8 cellular contexts compared by ENCODE assay signal in genomic region chr20:3117839-3118379, GRCh38. TPM values are rescaled to one million over a fixed set of nuclear protein-coding genes. Genes with fewer than 3 reads are reported as not detected.
A peak's percentile ranks its signal among the peaks of the same experiment; 100 is the strongest.
DNase-seq lines count a peak whose midpoint lies in the region; ATAC-seq, FAIRE-seq and TF ChIP-seq lines count a peak whose summit lies in the region.
"Not testable (repeated sequence)": the region's sequence is repeated elsewhere in the genome, so short reads cannot be mapped to it uniquely, and the experiment has no call there.

No MANE protein-coding gene starts in this region.

- H3K9me3 ChIP-seq in GM12878 (replicated peaks; ENCODE audit: control insufficient read depth, insufficient read depth, low read length) = not testable (repeated sequence)

- not testable (repeated sequence) for H3K4me3 Mint-ChIP-seq in activated B cell treated with CpG ODN at 0.5 μM for 24 hours

- CTCF ChIA-PET in activated B cell treated with CpG ODN at 0.5 μM for 24 hours (lab: Charles Lee) = interaction anchor here (1.5 to 1.9 kb wide), 2 partner anchors 36 to 198 kb away, joined by 3 to 6 read pairs; no protein-coding TSS in a partner anchor
- CTCF ChIA-PET in GM12878 (lab: Yijun Ruan, JAX) = interaction anchor here (0.7 to 2.2 kb wide), 4 partner anchors 64 to 198 kb away, joined by 3 to 12 read pairs (median 6); no protein-coding TSS in a partner anchor

- H3K27ac ChIP-seq in GM12878 (ENCODE audit: control insufficient read depth, insufficient read depth) = not testable (repeated sequence)

- not testable (repeated sequence) for TF ChIP-seq POLR2A in GM12878 (IDR thresholded peaks at IDR 0.05; ENCODE audit: low read depth, low read length)

- not testable (repeated sequence) for H3K27me3 ChIP-seq in GM12878 (replicated peaks in 1 of 2; ENCODE audit: control insufficient read depth in 2 of 2, insufficient read depth in 2 of 2, low read length in 1 of 2)

- POLR2A ChIA-PET in activated B cell treated with CpG ODN at 0.5 μM for 24 hours (lab: Charles Lee) = interaction anchor here (0.6 kb wide), 1 partner anchor 269 kb away, joined by 3 read pairs; no protein-coding TSS in a partner anchor
- POLR2A ChIA-PET in GM12878 (lab: Charles Lee) = interaction anchor here (0.6 kb wide), 1 partner anchor 104 kb away, joined by 8 read pairs; no protein-coding TSS in a partner anchor

- not testable (repeated sequence) for H3K9me3 Mint-ChIP-seq in activated B cell treated with CpG ODN at 0.5 μM for 24 hours

- TF ChIP-seq EP300 in GM12878 (IDR thresholded peaks at IDR 0.05; ENCODE audit: borderline replicate concordance in 1 of 2, control insufficient read depth in 1 of 2, low read depth in 2 of 2, low read length in 2 of 2) = not testable (repeated sequence)

- peaks cover 42% of the 10 kb centered on the region for H3K36me3 Mint-ChIP-seq in activated B cell treated with CpG ODN at 0.5 μM for 24 hours (ENCODE audit: low read depth)

- H2AFZ ChIP-seq in GM12878 (ENCODE audit: control insufficient read depth, low read depth, low read length) = not testable (repeated sequence)

- H3K4me1 ChIP-seq in GM12878 (ENCODE audit: control insufficient read depth, insufficient read depth, low read length) = not testable (repeated sequence)

- H3K4me1 Mint-ChIP-seq in activated B cell treated with CpG ODN at 0.5 μM for 24 hours = not testable (repeated sequence)

- not testable (repeated sequence) for H3K27me3 Mint-ChIP-seq in activated B cell treated with CpG ODN at 0.5 μM for 24 hours

- in situ Hi-C loops in GM12878 (cut with MboI) = not testable (repeated sequence)

- WGBS in GM12878 (ENCODE audit: insufficient coverage, insufficient replicate concordance, low lambda C conversion rate, missing lambda C conversion rate) = 48% methylated on average over 14 of the region's 14 CpGs

- intact Hi-C loops in activated B cell treated with CpG ODN at 0.5 μM for 24 hours (cut with micrococcal nuclease) (loop anchor here (5.0 kb wide), 1 partner anchor 39 kb away; the partner anchor contains the start of genes FASTKD5 and UBOX5), GM12878 (cut with micrococcal nuclease; ENCODE audit: unreplicated experiment) (loop anchor here (5.0 kb wide), 1 partner anchor 199 kb away; no protein-coding TSS in a partner anchor)

- peak; percentile 33 for TF ChIP-seq CTCF in GM20000 (IDR thresholded peaks at IDR 0.05; ENCODE audit: extremely low read depth, missing control alignments)
- not testable (repeated sequence) for TF ChIP-seq CTCF in activated B cell treated with CpG ODN at 0.5 μM for 24 hours (IDR thresholded peaks at IDR 0.05)
- TF ChIP-seq CTCF in GM12878 (IDR thresholded peaks at IDR 0.05 in 2 of 3, conservative IDR thresholded peaks at IDR 0.05 in 1 of 3; ENCODE audit: control insufficient read depth in 2 of 3, extremely low read depth in 1 of 3, insufficient read depth in 1 of 3, low read depth in 3 of 3, low read length in 3 of 3) = peak; percentile 31 to 79 (median 65)

- not testable (repeated sequence) for H3K36me3 ChIP-seq in GM12878 (ENCODE audit: control insufficient read depth in 2 of 2, insufficient read depth in 2 of 2, low read length in 1 of 2)

- BruUV-seq in GM12878 (replicated peaks; lab: Mats Ljungman, UMichigan) = not testable (repeated sequence)

- not testable (repeated sequence) for H3K4me3 ChIP-seq in GM12878

- ATAC-seq in activated B cell treated with CpG ODN at 0.5 μM for 24 hours (ENCODE audit: low read depth) (peak; percentile 67), GM12878 (peak; percentile 93)

- not testable (repeated sequence) for H4K20me1 ChIP-seq in GM12878 (ENCODE audit: control insufficient read depth, insufficient read depth)

- H3K4me2 ChIP-seq in GM12878 (ENCODE audit: control insufficient read depth, insufficient read depth) = 0 out of 2 replicates have a peak overlapping the region, but pooled peaks have one; percentile 22

- peak; percentile 35 for FAIRE-seq in GM12878 (lab: Jason Lieb, UNC)

- SMC1A ChIA-PET in GM12878 (lab: Charles Lee; ENCODE audit: uncharacterized antibody, unreplicated experiment) = interaction anchor here (1.1 kb wide), 1 partner anchor 199 kb away, joined by 3 read pairs; no protein-coding TSS in a partner anchor

- DNase-seq in Ammon's horn (ENCODE audit: low spot score) (peak; percentile 88), NCI-H226 (peak; percentile 26), GM12878 (ENCODE audit: low read depth, low spot score) (peak; percentile 9), globus pallidus (ENCODE audit: low spot score) (peak; percentile 66), myocyte (ENCODE audit: low read depth) (peak; percentile 59)
- DNase-seq in GM20000 (ENCODE audit: low spot score); activated B cell treated with CpG ODN at 0.5 μM for 24 hours: not testable (repeated sequence)
- DNase-seq in stimulated activated CD4-positive, alpha-beta T cell treated with anti-CD3 and anti-CD28 coated beads, Interleukin-4, amount 100 ng/mL, for 24 hours = peak; percentile 55

- not testable (repeated sequence) for H3K27ac Mint-ChIP-seq in activated B cell treated with CpG ODN at 0.5 μM for 24 hours

- not testable (repeated sequence) for TF ChIP-seq RAD21 in GM12878 (IDR thresholded peaks at IDR 0.05; ENCODE audit: insufficient read depth, low read depth, low read length)

- not testable (repeated sequence) for H3K9ac ChIP-seq in GM12878 (ENCODE audit: control insufficient read depth, insufficient read depth, low read length)

- H3K79me2 ChIP-seq in GM12878 (ENCODE audit: control insufficient read depth, insufficient read depth, low read length) = not testable (repeated sequence)

- RAD21 ChIA-PET in GM12878 (lab: Charles Lee; ENCODE audit: unreplicated experiment) = interaction anchor here (1.0 kb wide), 1 partner anchor 76 kb away, joined by 3 read pairs; no protein-coding TSS in a partner anchor

RNA-seq across cellular contexts. Expression of gene AVP, which starts 33.4 kb away (rescaled TPM):
- not detected in 2 replicates for total RNA-seq in activated B cell treated with CpG ODN at 0.5 μM for 24 hours
- total RNA-seq in GM12878 (2013; cell fraction: nucleolus; rRNA removed) = not detected in 2 replicates
- not detected in 2 replicates for total RNA-seq in GM12878 (2014; rRNA removed)
- total RNA-seq in GM12878 (2014; rRNA removed; fragmentation: Illumina TruSeq; extraction: Trizol) = not detected in 2 replicates
- total RNA-seq in GM12878 (2021) = not detected in 2 replicates
- not detected for polyA plus RNA-seq in GM12878 (2011; ENCODE audit: low read depth)
- not detected in 2 replicates for polyA plus RNA-seq in GM12878 (2011; rRNA removed)
- polyA plus RNA-seq in GM12878 (2011; cell fraction: cytosol; rRNA removed) = not detected in 2 replicates
- polyA plus RNA-seq in GM12878 (2011; cell fraction: nucleus; rRNA removed) = not detected in 2 replicates
- polyA plus RNA-seq in GM12878 (2012) = not detected in 2 replicates
- polyA plus RNA-seq in GM12878 (2014; fragmentation: Illumina TruSeq; extraction: Trizol) = not detected in 2 replicates
- not detected for polyA plus RNA-seq in GM12878 (2014; fragmentation: Nextera tagmentation; extraction: Ambion mirVana)
- polyA plus RNA-seq in GM12878 (2014; rRNA removed) = not detected in 2 replicates
- polyA plus RNA-seq in GM12878 (2016; fragmentation: Nextera tagmentation; extraction: Ambion mirVana) = not detected
- not detected in 2 replicates for polyA minus RNA-seq in GM12878 (2011; rRNA and poly(A)+ RNA removed)
- polyA minus RNA-seq in GM12878 (2011; cell fraction: cytosol; rRNA and poly(A)+ RNA removed) = not detected in 2 replicates
- polyA minus RNA-seq in GM12878 (2011; cell fraction: nucleus; rRNA and poly(A)+ RNA removed) = not detected in 2 replicates
- not detected in 2 replicates for total RNA-seq in myocyte
- polyA plus RNA-seq in myocyte (2012) = not detected

RNA-seq across cellular contexts. Expression of gene FASTKD5, which starts 41.8 kb away (rescaled TPM):
- 23.7 and 24.6 TPM in 2 replicates for total RNA-seq in activated B cell treated with CpG ODN at 0.5 μM for 24 hours
- 28.4 and 29.8 TPM in 2 replicates for total RNA-seq in GM12878 (2013; cell fraction: nucleolus; rRNA removed)
- 29.8 and 30.4 TPM in 2 replicates for total RNA-seq in GM12878 (2014; rRNA removed)
- total RNA-seq in GM12878 (2014; rRNA removed; fragmentation: Illumina TruSeq; extraction: Trizol) = 27.0 and 30.0 TPM in 2 replicates
- total RNA-seq in GM12878 (2021) = 23.7 and 25.5 TPM in 2 replicates
- 17.5 TPM for polyA plus RNA-seq in GM12878 (2011; ENCODE audit: low read depth)
- polyA plus RNA-seq in GM12878 (2011; rRNA removed) = 33.7 and 34.7 TPM in 2 replicates
- 19.8 and 23.6 TPM in 2 replicates for polyA plus RNA-seq in GM12878 (2011; cell fraction: cytosol; rRNA removed)
- polyA plus RNA-seq in GM12878 (2011; cell fraction: nucleus; rRNA removed) = 21.2 and 22.2 TPM in 2 replicates
- polyA plus RNA-seq in GM12878 (2012) = 15.4 and 16.5 TPM in 2 replicates
- polyA plus RNA-seq in GM12878 (2014; fragmentation: Illumina TruSeq; extraction: Trizol) = 30.0 and 31.4 TPM in 2 replicates
- polyA plus RNA-seq in GM12878 (2014; fragmentation: Nextera tagmentation; extraction: Ambion mirVana) = 10 to 100 TPM; 23.3 to 38.5 TPM
- polyA plus RNA-seq in GM12878 (2014; rRNA removed) = 24.0 and 28.0 TPM in 2 replicates
- 10 to 100 TPM; 39.0 to 41.0 TPM for polyA plus RNA-seq in GM12878 (2016; fragmentation: Nextera tagmentation; extraction: Ambion mirVana)
- polyA minus RNA-seq in GM12878 (2011; rRNA and poly(A)+ RNA removed) = 32.0 and 33.2 TPM in 2 replicates
- polyA minus RNA-seq in GM12878 (2011; cell fraction: cytosol; rRNA and poly(A)+ RNA removed) = 9.6 and 13.2 TPM in 2 replicates
- polyA minus RNA-seq in GM12878 (2011; cell fraction: nucleus; rRNA and poly(A)+ RNA removed) = 10.4 and 14.2 TPM in 2 replicates
- 24.6 and 26.5 TPM in 2 replicates for total RNA-seq in myocyte
- polyA plus RNA-seq in myocyte (2012) = 11.8 TPM

RNA-seq across cellular contexts. Expression of gene UBOX5, which starts 41.8 kb away (rescaled TPM):
- total RNA-seq in activated B cell treated with CpG ODN at 0.5 μM for 24 hours = 8.9 and 9.6 TPM in 2 replicates
- 4.8 and 5.0 TPM in 2 replicates for total RNA-seq in GM12878 (2013; cell fraction: nucleolus; rRNA removed)
- 3.9 and 4.0 TPM in 2 replicates for total RNA-seq in GM12878 (2014; rRNA removed)
- total RNA-seq in GM12878 (2014; rRNA removed; fragmentation: Illumina TruSeq; extraction: Trizol) = 1.9 and 2.0 TPM in 2 replicates
- total RNA-seq in GM12878 (2021) = 4.4 and 5.5 TPM in 2 replicates
- polyA plus RNA-seq in GM12878 (2011; ENCODE audit: low read depth) = 1.8 TPM
- polyA plus RNA-seq in GM12878 (2011; rRNA removed) = 1.5 and 1.7 TPM in 2 replicates
- 2.2 and 2.4 TPM in 2 replicates for polyA plus RNA-seq in GM12878 (2011; cell fraction: cytosol; rRNA removed)
- 2.1 and 2.3 TPM in 2 replicates for polyA plus RNA-seq in GM12878 (2011; cell fraction: nucleus; rRNA removed)
- 3.0 and 4.2 TPM in 2 replicates for polyA plus RNA-seq in GM12878 (2012)
- polyA plus RNA-seq in GM12878 (2014; fragmentation: Illumina TruSeq; extraction: Trizol) = 1.8 and 2.7 TPM in 2 replicates
- polyA plus RNA-seq in GM12878 (2014; fragmentation: Nextera tagmentation; extraction: Ambion mirVana) = under 1 TPM; 0.37 to 0.47 TPM
- polyA plus RNA-seq in GM12878 (2014; rRNA removed) = 2.6 and 2.8 TPM in 2 replicates
- 1 to 10 TPM; 4.2 to 4.8 TPM for polyA plus RNA-seq in GM12878 (2016; fragmentation: Nextera tagmentation; extraction: Ambion mirVana)
- 2.8 and 3.3 TPM in 2 replicates for polyA minus RNA-seq in GM12878 (2011; rRNA and poly(A)+ RNA removed)
- polyA minus RNA-seq in GM12878 (2011; cell fraction: cytosol; rRNA and poly(A)+ RNA removed) = 1.1 and 1.9 TPM in 2 replicates
- polyA minus RNA-seq in GM12878 (2011; cell fraction: nucleus; rRNA and poly(A)+ RNA removed) = 0.97 and 1.4 TPM in 2 replicates
- 5.2 and 6.1 TPM in 2 replicates for total RNA-seq in myocyte
- polyA plus RNA-seq in myocyte (2012) = 4.4 TPM

RNA-seq across cellular contexts. Expression of gene OXT, which starts 46.5 kb away (rescaled TPM):
- not detected in 2 replicates for total RNA-seq in activated B cell treated with CpG ODN at 0.5 μM for 24 hours
- not detected in 2 replicates for total RNA-seq in GM12878 (2013; cell fraction: nucleolus; rRNA removed)
- total RNA-seq in GM12878 (2014; rRNA removed) = not detected in 2 replicates
- not detected in 2 replicates for total RNA-seq in GM12878 (2014; rRNA removed; fragmentation: Illumina TruSeq; extraction: Trizol)
- not detected in 2 replicates for total RNA-seq in GM12878 (2021)
- not detected for polyA plus RNA-seq in GM12878 (2011; ENCODE audit: low read depth)
- polyA plus RNA-seq in GM12878 (2011; rRNA removed) = not detected in 2 replicates
- not detected in 2 replicates for polyA plus RNA-seq in GM12878 (2011; cell fraction: cytosol; rRNA removed)
- not detected in 2 replicates for polyA plus RNA-seq in GM12878 (2011; cell fraction: nucleus; rRNA removed)
- polyA plus RNA-seq in GM12878 (2012) = not detected in 2 replicates
- polyA plus RNA-seq in GM12878 (2014; fragmentation: Illumina TruSeq; extraction: Trizol) = not detected in 2 replicates
- polyA plus RNA-seq in GM12878 (2014; fragmentation: Nextera tagmentation; extraction: Ambion mirVana) = not detected
- not detected in 2 replicates for polyA plus RNA-seq in GM12878 (2014; rRNA removed)
- not detected for polyA plus RNA-seq in GM12878 (2016; fragmentation: Nextera tagmentation; extraction: Ambion mirVana)
- not detected in 2 replicates for polyA minus RNA-seq in GM12878 (2011; rRNA and poly(A)+ RNA removed)
- polyA minus RNA-seq in GM12878 (2011; cell fraction: cytosol; rRNA and poly(A)+ RNA removed) = not detected in 2 replicates
- polyA minus RNA-seq in GM12878 (2011; cell fraction: nucleus; rRNA and poly(A)+ RNA removed) = not detected in 2 replicates
- total RNA-seq in myocyte = not detected in 2 replicates
- polyA plus RNA-seq in myocyte (2012) = not detected

RNA-seq across cellular contexts. Expression of gene LZTS3, which starts 55.4 kb away (rescaled TPM):
- total RNA-seq in activated B cell treated with CpG ODN at 0.5 μM for 24 hours = 0.64 and 0.84 TPM in 2 replicates
- 4.6 and 5.1 TPM in 2 replicates for total RNA-seq in GM12878 (2013; cell fraction: nucleolus; rRNA removed)
- total RNA-seq in GM12878 (2014; rRNA removed) = 0.33 and 0.56 TPM in 2 replicates
- total RNA-seq in GM12878 (2014; rRNA removed; fragmentation: Illumina TruSeq; extraction: Trizol) = 0.18 TPM in 2 replicates
- total RNA-seq in GM12878 (2021) = 0.44 and 0.48 TPM in 2 replicates
- 0.68 TPM for polyA plus RNA-seq in GM12878 (2011; ENCODE audit: low read depth)
- polyA plus RNA-seq in GM12878 (2011; rRNA removed) = 0.37 and 0.64 TPM in 2 replicates
- 0.90 and 0.95 TPM in 2 replicates for polyA plus RNA-seq in GM12878 (2011; cell fraction: cytosol; rRNA removed)
- polyA plus RNA-seq in GM12878 (2011; cell fraction: nucleus; rRNA removed) = 3.2 and 3.5 TPM in 2 replicates
- 1.4 and 1.7 TPM in 2 replicates for polyA plus RNA-seq in GM12878 (2012)
- polyA plus RNA-seq in GM12878 (2014; fragmentation: Illumina TruSeq; extraction: Trizol) = 0.08 and 0.26 TPM in 2 replicates
- under 1 TPM; 0.03 to 0.04 TPM for polyA plus RNA-seq in GM12878 (2014; fragmentation: Nextera tagmentation; extraction: Ambion mirVana)
- polyA plus RNA-seq in GM12878 (2014; rRNA removed) = 0.48 and 0.90 TPM in 2 replicates
- polyA plus RNA-seq in GM12878 (2016; fragmentation: Nextera tagmentation; extraction: Ambion mirVana) = under 1 TPM; 0.08 to 0.11 TPM
- polyA minus RNA-seq in GM12878 (2011; rRNA and poly(A)+ RNA removed) = 0.51 and 1.3 TPM in 2 replicates
- polyA minus RNA-seq in GM12878 (2011; cell fraction: cytosol; rRNA and poly(A)+ RNA removed) = not detected in 2 replicates
- 0.36 and 0.67 TPM in 2 replicates for polyA minus RNA-seq in GM12878 (2011; cell fraction: nucleus; rRNA and poly(A)+ RNA removed)
- 5.8 and 8.5 TPM in 2 replicates for total RNA-seq in myocyte
- polyA plus RNA-seq in myocyte (2012) = 7.0 TPM
